ENCODE assay signal across 9 cellular contexts in genomic region chr1:221069178-221069903, GRCh38.
DNase-seq lines count a peak whose midpoint lies in the region; ATAC-seq and TF ChIP-seq lines count a peak whose summit lies in the region.
"Had no signal": no experiment of that assay in that cellular context is flagged by ENCODE, and none has a peak within 500 bp of the region (broad histone marks: within the 10 kb centered on the region; RNA-seq: fewer than 3 reads in every experiment).

No MANE protein-coding gene starts in this region.

- no peaks in the 10 kb centered on the region for H3K4me1 Mint-ChIP-seq in stimulated activated effector memory CD8-positive, alpha-beta T cell treated with anti-CD3 and anti-CD28 coated beads, Interleukin-12 subunit alpha, Interleukin-12 subunit beta, amount 100 ng/mL, for 72 hours

- peak overlapping the region; percentile 83 for H3K27ac ChIP-seq in OCI-LY3 (ENCODE audit: low read length)
- H3K27ac ChIP-seq: 22Rv1 had no signal

- no peaks in the 10 kb centered on the region for H3K79me2 ChIP-seq in OCI-LY3 (ENCODE audit: low read length)

- peaks cover 49% of the 10 kb centered on the region for H3K36me3 ChIP-seq in OCI-LY3 (replicated peaks; ENCODE audit: low read depth, low read length)

- peak overlapping the region; percentile 67 for H2AFZ ChIP-seq in OCI-LY3 (ENCODE audit: low read depth, low read length)

- TF ChIP-seq CTCF in OCI-LY3 (IDR thresholded peaks at IDR 0.05; ENCODE audit: low read depth, low read length): no peak

- peak; percentile 35 to 61 for ATAC-seq in activated CD4-positive, CD25-positive, alpha-beta regulatory T cell treated with anti-CD3 and anti-CD28 coated beads, Interleukin-2, amount 50 U/mL, for 24 hours
- peak; percentile 88 for ATAC-seq in HG02943 (IDR thresholded peaks at IDR 0.05; ENCODE audit: low read depth, unreplicated experiment)
- peak; percentile 62 for ATAC-seq in stimulated activated effector memory CD8-positive, alpha-beta T cell treated with anti-CD3 and anti-CD28 coated beads, Interleukin-12 subunit alpha, Interleukin-12 subunit beta, amount 100 ng/mL, for 72 hours

- H3K4me1 ChIP-seq in OCI-LY3 (ENCODE audit: low read length): peaks cover 57% of the 10 kb centered on the region

- H3K9me3 Mint-ChIP-seq in stimulated activated effector memory CD8-positive, alpha-beta T cell treated with anti-CD3 and anti-CD28 coated beads, Interleukin-12 subunit alpha, Interleukin-12 subunit beta, amount 100 ng/mL, for 72 hours: no peaks in the 10 kb centered on the region

- H3K27me3 ChIP-seq in OCI-LY3 (ENCODE audit: low read depth, low read length): peaks cover 31% of the 10 kb centered on the region; the same call in 1 of the 2 replicates

- H3K4me3 ChIP-seq in OCI-LY3 (ENCODE audit: low read length): peak overlapping the region; percentile 61

- H3K27ac Mint-ChIP-seq in stimulated activated effector memory CD8-positive, alpha-beta T cell treated with anti-CD3 and anti-CD28 coated beads, Interleukin-12 subunit alpha, Interleukin-12 subunit beta, amount 100 ng/mL, for 72 hours: no peak overlapping the region

- peak overlapping the region; percentile 48; the same call in 1 of the 2 replicates for H3K9ac ChIP-seq in OCI-LY3 (ENCODE audit: low read length)

- DNase-seq in activated CD4-positive, CD25-positive, alpha-beta regulatory T cell (lab: John Stamatoyannopoulos, UW): no peak
- DNase-seq in stimulated activated effector memory CD8-positive, alpha-beta T cell treated with anti-CD3 and anti-CD28 coated beads, Interleukin-12 subunit alpha, Interleukin-12 subunit beta, amount 100 ng/mL, for 72 hours (ENCODE audit: low spot score in 2 of 2): no peak
- DNase-seq in RPMI8226: no peak
- no peak for DNase-seq in nucleus accumbens (lab: John Stamatoyannopoulos, UW)
- no peak for DNase-seq in NCI-H82 treated with DMSO at 0.1 percent for 48 hours (lab: John Stamatoyannopoulos, UW; ENCODE audit: unreplicated experiment)

- no peaks in the 10 kb centered on the region for H4K20me1 ChIP-seq in OCI-LY3 (ENCODE audit: insufficient read depth, low read length)

- H3K4me2 ChIP-seq in OCI-LY3 (ENCODE audit: low read length): peak overlapping the region; percentile 81

- peaks cover 12% of the 10 kb centered on the region; the same call in 1 of the 2 replicates for H3K9me3 ChIP-seq in OCI-LY3 (ENCODE audit: insufficient read depth, low read length)

- no peak overlapping the region for H3K4me3 Mint-ChIP-seq in stimulated activated effector memory CD8-positive, alpha-beta T cell treated with anti-CD3 and anti-CD28 coated beads, Interleukin-12 subunit alpha, Interleukin-12 subunit beta, amount 100 ng/mL, for 72 hours

- H3K36me3 Mint-ChIP-seq in stimulated activated effector memory CD8-positive, alpha-beta T cell treated with anti-CD3 and anti-CD28 coated beads, Interleukin-12 subunit alpha, Interleukin-12 subunit beta, amount 100 ng/mL, for 72 hours: no peaks in the 10 kb centered on the region
